Comparison of ENCODE assay signal across 16 cellular contexts in genomic region chr13:30255696-30256095, GRCh38. TPM values are rescaled to one million over a fixed set of nuclear protein-coding genes. Genes with fewer than 3 reads are reported as not detected.
DNase-seq lines count a peak whose midpoint lies in the region; ATAC-seq, FAIRE-seq and TF ChIP-seq lines count a peak whose summit lies in the region.
"Had no signal": no experiment of that assay in that cellular context is flagged by ENCODE, and none has a peak within 500 bp of the region (broad histone marks: within the 10 kb centered on the region; RNA-seq: fewer than 3 reads in every experiment).

No MANE protein-coding gene starts in this region.

- no peaks in the 10 kb centered on the region; the same call in 1 of the 2 replicates for H4K20me1 ChIP-seq in GM23248 (ENCODE audit: insufficient read depth)

- no peak overlapping the region for H2AFZ ChIP-seq in GM23248

- H3K4me1 Mint-ChIP-seq in T-helper 17 cell, result peaks cover 7% of the 10 kb centered on the region

- WGBS in GM23248 (ENCODE audit: low coverage in 1 of 2, low lambda C conversion rate in 2 of 2, missing lambda C conversion rate in 2 of 2), 2 experiments, result 87 to 96% methylated on average over 1 of the region's 1 CpG
- 91 to 100% (median 93%) methylated on average over 1 of the region's 1 CpG for WGBS in adrenal gland, 4 donors

- H3K4me3 Mint-ChIP-seq in T-helper 17 cell, result no peak overlapping the region
- H3K4me3 Mint-ChIP-seq: activated T-cell treated with anti-CD3 and anti-CD28 coated beads, Interleukin-2, amount 50 U/mL, for 72 hours; naive thymus-derived CD8-positive, alpha-beta T cell had no signal

- TF ChIP-seq CTCF in AG09319 (IDR thresholded peaks at IDR 0.05; ENCODE audit: low read depth, low read length), result peak; percentile 1; the same call in 1 of the 2 replicates
- peak in 4 of 6 experiments; percentile 14 to 42 (median 34) for TF ChIP-seq CTCF in adrenal gland (IDR thresholded peaks at IDR 0.05)
- TF ChIP-seq CTCF in kidney (IDR thresholded peaks at IDR 0.05; ENCODE audit: borderline replicate concordance, extremely low read depth, insufficient read depth), result no peak
- TF ChIP-seq CTCF in uterus (IDR thresholded peaks at IDR 0.05), result peak in 1 of 4 experiments; percentile 7
- no peak for TF ChIP-seq CTCF in GM10266 (IDR thresholded peaks at IDR 0.05; ENCODE audit: control insufficient read depth, insufficient read depth, low read depth, missing control alignments)

- no peak overlapping the region for H3K9ac ChIP-seq in GM23248
- no peak overlapping the region for H3K9ac ChIP-seq in kidney (ENCODE audit: low read length in 2 of 2)

- in situ Hi-C loops in GM23248 (cut with MboI), result no loop called here
- in situ Hi-C loops in G401 (cut with HindIII; ENCODE audit: low sequenced_read_pairs), result no loop called here

- no peak for ATAC-seq in T-helper 17 cell
- ATAC-seq: activated T-cell treated with anti-CD3 and anti-CD28 coated beads, Interleukin-2, amount 50 U/mL, for 72 hours; naive thymus-derived CD8-positive, alpha-beta T cell had no signal

- peaks cover 90% of the 10 kb centered on the region for H3K79me2 ChIP-seq in GM23248 (ENCODE audit: insufficient read depth)

- FAIRE-seq in kidney (lab: Jason Lieb, UNC), result peak; percentile 66

- H3K4me1 ChIP-seq in GM23248 (ENCODE audit: insufficient read depth), result no peaks in the 10 kb centered on the region
- peaks cover 0 to 8% of the 10 kb centered on the region in 2 donors for H3K4me1 ChIP-seq in adrenal gland (replicated peaks in 1 of 2)
- H3K4me1 ChIP-seq in kidney (ENCODE audit: control insufficient read depth in 1 of 2, insufficient read depth in 1 of 2, low read depth in 1 of 2, low read length in 2 of 2), result peaks cover 0 to 4% of the 10 kb centered on the region in 2 donors
- no peaks in the 10 kb centered on the region for H3K4me1 ChIP-seq in uterus

- no peaks in the 10 kb centered on the region for H3F3A ChIP-seq in GM23248 (ENCODE audit: insufficient read depth)

- no peaks in the 10 kb centered on the region for H3K27me3 ChIP-seq in GM23248 (replicated peaks; ENCODE audit: insufficient read depth)
- no peaks in the 10 kb centered on the region for H3K27me3 ChIP-seq in adrenal gland
- no peaks in the 10 kb centered on the region for H3K27me3 ChIP-seq in uterus
- H3K27me3 ChIP-seq: tibial nerve had no signal

- no peak overlapping the region for H3K4me2 ChIP-seq in GM23248 (ENCODE audit: unreplicated experiment)

- H3K4me3 ChIP-seq in GM23248 (no peak overlapping the region), adrenal gland (no peak overlapping the region), kidney (ENCODE audit: low read length in 2 of 2) (no peak overlapping the region), uterus (no peak overlapping the region)
- H3K4me3 ChIP-seq: coronary artery, tibial nerve had no signal

- no peak for DNase-seq in AG09319 (ENCODE audit: extremely low read depth, low read depth)
- DNase-seq in GM23248, result peak; percentile 10
- no peak for DNase-seq in adrenal gland
- DNase-seq in kidney, result no peak
- no peak for DNase-seq in uterus
- DNase-seq in GM10266 (ENCODE audit: extremely low spot score), result no peak
- no peak for DNase-seq in T-helper 17 cell
- no peak for DNase-seq in G401 (ENCODE audit: low spot score)
- DNase-seq: activated T-cell treated with anti-CD3 and anti-CD28 coated beads, Interleukin-2, amount 50 U/mL, for 72 hours; DMS 273 treated with DMSO at 0.1 percent for 48 hours; naive thymus-derived CD8-positive, alpha-beta T cell; NCI-H2227 treated with DMSO at 0.1 percent for 48 hours; stimulated activated CD4-positive, alpha-beta T cell treated with anti-CD3 and anti-CD28 coated beads, Interleukin-2, amount 100 ng/mL, for 24 hours; stimulated activated CD8-positive, alpha-beta memory T cell treated with anti-CD3 and anti-CD28 coated beads, Interleukin-4, amount 100 ng/mL, for 48 hours had no signal

- H3K36me3 Mint-ChIP-seq in T-helper 17 cell (ENCODE audit: low read depth), result no peaks in the 10 kb centered on the region

- H3K27me3 Mint-ChIP-seq in T-helper 17 cell, result no peaks in the 10 kb centered on the region
- H3K27me3 Mint-ChIP-seq: naive thymus-derived CD8-positive, alpha-beta T cell had no signal

- no peak overlapping the region for H3K27ac ChIP-seq in GM23248
- no peak overlapping the region for H3K27ac ChIP-seq in adrenal gland
- no peak overlapping the region for H3K27ac ChIP-seq in kidney (ENCODE audit: low read depth in 2 of 2, low read length in 2 of 2)
- H3K27ac ChIP-seq in uterus, result no peak overlapping the region
- H3K27ac ChIP-seq: coronary artery, tibial nerve had no signal

- H3K9me3 ChIP-seq in GM23248 (ENCODE audit: low read depth), result no peaks in the 10 kb centered on the region
- no peaks in the 10 kb centered on the region for H3K9me3 ChIP-seq in adrenal gland (replicated peaks in 1 of 3)
- no peaks in the 10 kb centered on the region for H3K9me3 ChIP-seq in kidney (ENCODE audit: control insufficient read depth in 1 of 2, low read length in 2 of 2)
- no peaks in the 10 kb centered on the region for H3K9me3 ChIP-seq in uterus
- H3K9me3 ChIP-seq in T-helper 17 cell (ENCODE audit: control insufficient read depth, low read length, poor library complexity, severe bottlenecking), result no peaks in the 10 kb centered on the region
- H3K9me3 ChIP-seq: tibial nerve had no signal

- TF ChIP-seq POLR2A in adrenal gland (IDR thresholded peaks at IDR 0.05) (no peak), uterus (IDR thresholded peaks at IDR 0.05) (no peak)

- H3K36me3 ChIP-seq in GM23248 (ENCODE audit: low read depth) (peaks cover 25% of the 10 kb centered on the region), adrenal gland (replicated peaks in 1 of 2) (no peaks in the 10 kb centered on the region), kidney (ENCODE audit: control insufficient read depth in 1 of 2, insufficient read depth in 2 of 2, low read length in 2 of 2) (no peaks in the 10 kb centered on the region), uterus (no peaks in the 10 kb centered on the region)

- no peaks in the 10 kb centered on the region for H3K9me2 ChIP-seq in GM23248 (ENCODE audit: insufficient read depth)

- no peak overlapping the region for H3K27ac Mint-ChIP-seq in T-helper 17 cell
- H3K27ac Mint-ChIP-seq: activated T-cell treated with anti-CD3 and anti-CD28 coated beads, Interleukin-2, amount 50 U/mL, for 72 hours had no signal

- intact Hi-C loops in adrenal gland (cut with DNase I) (no loop called here), kidney (cut with DNase I) (no loop called here), uterus (cut with DNase I; ENCODE audit: low total_unique reads) (no loop called here)

RNA-seq across cellular contexts. Expression of gene KATNAL1, which starts 51.7 kb away (rescaled TPM):
- 25.8 and 34.8 TPM in 2 replicates for total RNA-seq in GM23248 (2014; rRNA removed; shearing (Covaris generic))
- polyA plus RNA-seq in GM23248 (2016; fragmentation: Nextera tagmentation; extraction: Ambion mirVana) (21.5 and 23.1 TPM in 2 replicates), adrenal gland (1 to 10 TPM; 1.5 to 8.0 (median 2.8) TPM), kidney (ENCODE audit: insufficient read depth, low read depth, low replicate concordance) (2.5 TPM)
- total RNA-seq in adrenal gland (10 to 100 TPM in 5 of 8 donors, 1 to 10 TPM in 3; 4.5 to 16.6 (median 11.2) TPM), kidney (21.8 TPM), uterus (10 to 100 TPM; 24.1 to 65.3 (median 49.9) TPM), T-helper 17 cell (10 to 100 TPM; 10.6 to 11.8 TPM)
- total RNA-seq in G401 (2014; rRNA removed; shearing (Covaris generic)), result 3.0 and 8.5 TPM in 2 replicates

Comparison
In these comparisons a context has a peak if more than half of its experiments do, and no peak if none do; other contexts are left out.
1. CTCF ChIP-seq: peak in AG09319 (single experiment) and adrenal gland (4 of 6); none in kidney (single experiment) and GM10266 (single experiment).